ENCODE assay signal across 1 cellular context in genomic region chr11:65185869-65186341, GRCh38.
A peak's percentile ranks its signal among the peaks of the same experiment; 100 is the strongest.
TF ChIP-seq lines count a peak whose summit lies in the region.

No MANE protein-coding gene starts in this region.

TF ChIP-seq in WTC11, 78 proteins besides CTCF, POLR2A, EP300 and RAD21:
- no peak for TF ChIP-seq AR (CRISPR knock-in tag; IDR thresholded peaks at IDR 0.05)
- TF ChIP-seq IRF1 (CRISPR knock-in tag; IDR thresholded peaks at IDR 0.05), result no peak
- TF ChIP-seq NFYB (CRISPR knock-in tag; conservative IDR thresholded peaks at IDR 0.05; ENCODE audit: low read depth), result peak; percentile 16; the same call in 1 of the 2 replicates
- TF ChIP-seq NFE2L1 (CRISPR knock-in tag; IDR thresholded peaks at IDR 0.05), result 0 out of 2 replicates have a peak, but pooled peaks have one; percentile 26
- TF ChIP-seq ELF4 (CRISPR knock-in tag; IDR thresholded peaks at IDR 0.05; ENCODE audit: low read depth), result no peak
- TF ChIP-seq NR2C2 (CRISPR knock-in tag; IDR thresholded peaks at IDR 0.05), result no peak
- TF ChIP-seq GABPB1 (CRISPR knock-in tag; IDR thresholded peaks at IDR 0.05), result no peak
- TF ChIP-seq FOXP1 (CRISPR knock-in tag; IDR thresholded peaks at IDR 0.05; ENCODE audit: borderline replicate concordance), result peak; percentile 33; the same call in 1 of the 2 replicates
